In the genomic region with DNA sequence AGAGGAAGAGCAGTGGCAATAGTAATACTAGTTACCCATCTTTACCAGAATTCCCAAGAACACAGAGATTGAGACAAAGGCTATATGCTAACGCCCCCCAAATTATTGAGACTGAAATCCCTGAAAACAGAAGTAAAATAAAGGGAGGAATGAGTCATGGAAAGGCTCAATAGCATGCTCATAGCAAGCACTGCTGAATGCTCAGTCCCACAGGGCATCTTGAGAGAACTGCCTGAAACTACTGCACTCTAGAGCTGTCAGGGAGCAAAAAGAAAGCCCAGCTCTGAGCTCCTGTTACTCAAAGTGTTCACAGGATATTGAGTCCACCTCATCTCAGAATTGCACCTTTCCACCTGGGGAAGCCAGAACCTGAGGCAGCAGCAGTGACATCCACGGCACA, we compare ENCODE assay signal across 30 cellular contexts. TPM values are rescaled to one million over a fixed set of nuclear protein-coding genes. Genes with fewer than 3 reads are reported as not detected.
DNase-seq lines count a peak whose midpoint lies in the region; ATAC-seq and TF ChIP-seq lines count a peak whose summit lies in the region.
"Had no signal": no experiment of that assay in that cellular context is flagged by ENCODE, and none has a peak within 500 bp of the region (broad histone marks: within the 10 kb centered on the region; RNA-seq: fewer than 3 reads in every experiment).

No MANE protein-coding gene starts in this region.

- no peak overlapping the region for H2AFZ ChIP-seq in mesenchymal stem cell (ENCODE audit: low read depth, low read length)

- H3K4me3 ChIP-seq in right atrium auricular region (no peak overlapping the region), cardiac fibroblast (replicated peaks in 1 of 2; ENCODE audit: low read depth in 2 of 2, low read length in 2 of 2) (no peak overlapping the region), mesenchymal stem cell (ENCODE audit: insufficient read depth in 1 of 2, low read depth in 1 of 2, low read length in 2 of 2) (peak overlapping the region in 1 of 2 experiments; percentile 47)
- H3K4me3 ChIP-seq: breast epithelium, psoas muscle, suprapubic skin, upper lobe of right lung had no signal

- peak overlapping the region; percentile 77 to 83 for H3K4ac ChIP-seq in mesenchymal stem cell (ENCODE audit: low read depth in 1 of 2, low read length in 2 of 2)

- DNase-seq in right atrium auricular region (ENCODE audit: low spot score) (no peak), Right ventricle myocardium superior (no peak), cardiac fibroblast (ENCODE audit: low read depth in 2 of 2) (peak; percentile 31 to 72), mesenchymal stem cell (peak; percentile 49), omental fat pad (ENCODE audit: low spot score) (no peak), NCI-H82 treated with DMSO at 0.1 percent for 48 hours (lab: John Stamatoyannopoulos, UW; ENCODE audit: unreplicated experiment) (no peak)
- DNase-seq: 8988T; activated CD4-positive, alpha-beta memory T cell treated with anti-CD3 and anti-CD28 coated beads for 36 hours; activated CD4-positive, CD25-positive, alpha-beta regulatory T cell treated with anti-CD3 and anti-CD28 coated beads, Interleukin-2, amount 50 U/mL, for 72 hours; activated CD8-positive, alpha-beta memory T cell treated with anti-CD3 and anti-CD28 coated beads, Interleukin-2, amount 50 U/mL, for 48 hours; activated naive CD4-positive, alpha-beta T cell treated with anti-CD3 and anti-CD28 coated beads, Interleukin-2, amount 50 U/mL, for 16 hours; amniotic stem cell; DMS79; effector CD8-positive, alpha-beta T cell; H7; naive thymus-derived CD4-positive, alpha-beta T cell; NCI-H1417; NCI-H2029; NCI-H510A treated with DMSO at 0.1 percent for 48 hours; stimulated activated naive B cell treated with anti-CD40 and anti-IgM and Interleukin-4, amounts not matched to agents 10 μg/mL and 1 μg/mL and 100 μg/mL, for 72 hours; T-helper 2 cell had no signal

- peak overlapping the region; percentile 85 to 95 for H3K18ac ChIP-seq in mesenchymal stem cell (ENCODE audit: low read depth in 1 of 2, low read length in 2 of 2)

- ATAC-seq in Right ventricle myocardium superior (ENCODE audit: poor library complexity) (no peak), GM21619 (IDR thresholded peaks at IDR 0.05; ENCODE audit: unreplicated experiment) (no peak), omental fat pad (ENCODE audit: low FRiP score) (no peak), GM21367 (IDR thresholded peaks at IDR 0.05; ENCODE audit: unreplicated experiment) (no peak)
- ATAC-seq: activated T-helper 17 cell treated with anti-CD3 and anti-CD28 coated beads, Interleukin-2, amount 50 U/mL, for 72 hours; naive thymus-derived CD4-positive, alpha-beta T cell; psoas muscle; Right ventricle myocardium inferior; stimulated activated naive B cell treated with anti-CD40 and anti-IgM and Interleukin-4, amounts not matched to agents 10 μg/mL and 1 μg/mL and 100 μg/mL, for 72 hours had no signal

- H4K91ac ChIP-seq in mesenchymal stem cell (ENCODE audit: low read length): peak overlapping the region; percentile 97

- peak overlapping the region; percentile 78 for H2BK15ac ChIP-seq in mesenchymal stem cell (ENCODE audit: low read depth, poor library complexity, severe bottlenecking)

- H2BK5ac ChIP-seq in mesenchymal stem cell (ENCODE audit: low read depth, low read length, poor library complexity, severe bottlenecking): no peak overlapping the region

- H3K9ac ChIP-seq in mesenchymal stem cell (ENCODE audit: low read length): peak overlapping the region; percentile 55

- TF ChIP-seq CTCF in right atrium auricular region (IDR thresholded peaks at IDR 0.05): no peak
- TF ChIP-seq CTCF in cardiac fibroblast (IDR thresholded peaks at IDR 0.05; ENCODE audit: low read depth, low read length): no peak
- TF ChIP-seq CTCF in omental fat pad (IDR thresholded peaks at IDR 0.05): no peak

- intact Hi-C loops in Right ventricle myocardium superior (cut with DNase I): no loop called here

- peak overlapping the region; percentile 66 for H4K8ac ChIP-seq in mesenchymal stem cell (ENCODE audit: low read length)

- no peaks in the 10 kb centered on the region for H3K36me3 ChIP-seq in right atrium auricular region
- H3K36me3 ChIP-seq in mesenchymal stem cell (ENCODE audit: control insufficient read depth in 1 of 2, insufficient read depth in 2 of 2, low read depth in 1 of 2, low read length in 2 of 2): no peaks in the 10 kb centered on the region
- H3K36me3 ChIP-seq: breast epithelium, suprapubic skin, upper lobe of right lung had no signal

- H2BK12ac ChIP-seq in mesenchymal stem cell (ENCODE audit: low read length in 2 of 2): peak overlapping the region; percentile 26 to 91

- no peaks in the 10 kb centered on the region for H3K79me1 ChIP-seq in mesenchymal stem cell (replicated peaks; ENCODE audit: low read length, poor library complexity, severe bottlenecking)

- 99% methylated on average over 2 of the region's 2 CpGs for WGBS in mesenchymal stem cell

- no peak overlapping the region for H2AK5ac ChIP-seq in mesenchymal stem cell (ENCODE audit: low read length, severe bottlenecking)

- H3K23ac ChIP-seq in mesenchymal stem cell (ENCODE audit: low read length in 2 of 2): no peak overlapping the region

- H3K9me3 ChIP-seq in right atrium auricular region (no peaks in the 10 kb centered on the region), mesenchymal stem cell (ENCODE audit: control insufficient read depth, low read length) (no peaks in the 10 kb centered on the region)
- H3K9me3 ChIP-seq: breast epithelium, psoas muscle, suprapubic skin, upper lobe of right lung had no signal

- H3K14ac ChIP-seq in mesenchymal stem cell (ENCODE audit: low read length in 2 of 2): peak overlapping the region in 1 of 2 experiments; percentile 72

- peaks cover 0 to 7% of the 10 kb centered on the region in 2 donors for H3K4me1 ChIP-seq in right atrium auricular region
- H3K4me1 ChIP-seq in mesenchymal stem cell (ENCODE audit: control insufficient read depth, insufficient read depth, low read depth, low read length): no peaks in the 10 kb centered on the region
- H3K4me1 ChIP-seq: psoas muscle had no signal

- peak overlapping the region; percentile 37 to 42 for H3K27ac ChIP-seq in right atrium auricular region
- no peak overlapping the region for H3K27ac ChIP-seq in mesenchymal stem cell (ENCODE audit: low read length, poor library complexity, severe bottlenecking)
- H3K27ac ChIP-seq: psoas muscle, suprapubic skin, upper lobe of right lung had no signal

- H3K27me3 ChIP-seq in right atrium auricular region: no peaks in the 10 kb centered on the region
- H3K27me3 ChIP-seq in mesenchymal stem cell (ENCODE audit: control insufficient read depth in 1 of 2, insufficient read depth in 1 of 2, low read length in 2 of 2): no peaks in the 10 kb centered on the region
- H3K27me3 ChIP-seq: breast epithelium, suprapubic skin, upper lobe of right lung had no signal

- H3K4me2 ChIP-seq in mesenchymal stem cell (ENCODE audit: low read length, poor library complexity, severe bottlenecking): no peak overlapping the region

- peak overlapping the region; percentile 55 for H2BK120ac ChIP-seq in mesenchymal stem cell (ENCODE audit: low read depth, low read length)

RNA-seq across cellular contexts. Expression of gene FIBIN, which starts 44.1 kb away (rescaled TPM):
- total RNA-seq in right atrium auricular region (10 to 100 TPM; 13.9 to 25.5 TPM), Right ventricle myocardium superior (8.6 TPM), omental fat pad (10 to 100 TPM in 3 of 4 donors, 1 to 10 TPM in 1; 8.9 to 31.8 (median 24.8) TPM)
- 40.1 TPM for polyA plus RNA-seq in mesenchymal stem cell (2013, experiment 1 of 2)
- polyA plus RNA-seq in mesenchymal stem cell (2013, experiment 2 of 2): 41.6 TPM
- total RNA-seq: activated CD4-positive, alpha-beta memory T cell treated with anti-CD3 and anti-CD28 coated beads for 36 hours; activated T-helper 17 cell treated with anti-CD3 and anti-CD28 coated beads, Interleukin-2, amount 50 U/mL, for 72 hours; naive thymus-derived CD4-positive, alpha-beta T cell had no signal
- polyA plus RNA-seq: CD14-positive monocyte; naive thymus-derived CD4-positive, alpha-beta T cell had no signal

Comparison
In these comparisons a context has a peak if more than half of its experiments do, and no peak if none do; other contexts are left out.
1. DNase-seq: peak in cardiac fibroblast (2 of 2) and mesenchymal stem cell (single experiment); none in right atrium auricular region (single experiment), Right ventricle myocardium superior (single experiment), omental fat pad (single experiment) and NCI-H82 treated with DMSO at 0.1 percent for 48 hours (single experiment).